Comparison of ENCODE assay signal across 1 cellular context in the genomic region with DNA sequence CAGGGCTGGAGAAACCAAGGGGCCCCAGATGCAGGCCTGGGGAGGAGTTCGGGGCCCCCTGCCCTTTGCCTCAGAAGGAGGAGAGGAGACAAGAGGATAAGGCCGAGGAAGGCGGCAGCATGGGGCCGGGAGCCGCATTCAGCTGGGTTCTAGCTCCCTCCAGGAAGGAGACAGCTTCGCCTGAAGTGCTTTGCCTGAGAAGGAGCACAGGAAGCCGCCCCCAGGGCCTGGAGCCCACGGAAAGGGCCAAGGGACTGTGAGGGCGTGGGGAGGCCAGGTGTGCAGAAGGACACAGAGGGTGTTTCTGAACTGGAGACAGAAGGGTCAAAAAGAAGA.
TF ChIP-seq lines count a peak whose summit lies in the region.

No MANE protein-coding gene starts in this region.

TF ChIP-seq in HepG2, 621 proteins besides CTCF, POLR2A, EP300 and RAD21 (continued from another document):
- TF ChIP-seq, protein P1, sequence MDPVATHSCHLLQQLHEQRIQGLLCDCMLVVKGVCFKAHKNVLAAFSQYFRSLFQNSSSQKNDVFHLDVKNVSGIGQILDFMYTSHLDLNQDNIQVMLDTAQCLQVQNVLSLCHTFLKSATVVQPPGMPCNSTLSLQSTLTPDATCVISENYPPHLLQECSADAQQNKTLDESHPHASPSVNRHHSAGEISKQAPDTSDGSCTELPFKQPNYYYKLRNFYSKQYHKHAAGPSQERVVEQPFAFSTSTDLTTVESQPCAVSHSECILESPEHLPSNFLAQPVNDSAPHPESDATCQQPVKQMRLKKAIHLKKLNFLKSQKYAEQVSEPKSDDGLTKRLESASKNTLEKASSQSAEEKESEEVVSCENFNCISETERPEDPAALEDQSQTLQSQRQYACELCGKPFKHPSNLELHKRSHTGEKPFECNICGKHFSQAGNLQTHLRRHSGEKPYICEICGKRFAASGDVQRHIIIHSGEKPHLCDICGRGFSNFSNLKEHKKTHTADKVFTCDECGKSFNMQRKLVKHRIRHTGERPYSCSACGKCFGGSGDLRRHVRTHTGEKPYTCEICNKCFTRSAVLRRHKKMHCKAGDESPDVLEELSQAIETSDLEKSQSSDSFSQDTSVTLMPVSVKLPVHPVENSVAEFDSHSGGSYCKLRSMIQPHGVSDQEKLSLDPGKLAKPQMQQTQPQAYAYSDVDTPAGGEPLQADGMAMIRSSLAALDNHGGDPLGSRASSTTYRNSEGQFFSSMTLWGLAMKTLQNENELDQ (CRISPR knock-in tag; IDR thresholded peaks at IDR 0.05; ENCODE audit: borderline replicate concordance) = no peak
TF ChIP-seq in HepG2: peak in this region for 0.
